Comparison of ENCODE assay signal across 9 cellular contexts in the genomic region with DNA sequence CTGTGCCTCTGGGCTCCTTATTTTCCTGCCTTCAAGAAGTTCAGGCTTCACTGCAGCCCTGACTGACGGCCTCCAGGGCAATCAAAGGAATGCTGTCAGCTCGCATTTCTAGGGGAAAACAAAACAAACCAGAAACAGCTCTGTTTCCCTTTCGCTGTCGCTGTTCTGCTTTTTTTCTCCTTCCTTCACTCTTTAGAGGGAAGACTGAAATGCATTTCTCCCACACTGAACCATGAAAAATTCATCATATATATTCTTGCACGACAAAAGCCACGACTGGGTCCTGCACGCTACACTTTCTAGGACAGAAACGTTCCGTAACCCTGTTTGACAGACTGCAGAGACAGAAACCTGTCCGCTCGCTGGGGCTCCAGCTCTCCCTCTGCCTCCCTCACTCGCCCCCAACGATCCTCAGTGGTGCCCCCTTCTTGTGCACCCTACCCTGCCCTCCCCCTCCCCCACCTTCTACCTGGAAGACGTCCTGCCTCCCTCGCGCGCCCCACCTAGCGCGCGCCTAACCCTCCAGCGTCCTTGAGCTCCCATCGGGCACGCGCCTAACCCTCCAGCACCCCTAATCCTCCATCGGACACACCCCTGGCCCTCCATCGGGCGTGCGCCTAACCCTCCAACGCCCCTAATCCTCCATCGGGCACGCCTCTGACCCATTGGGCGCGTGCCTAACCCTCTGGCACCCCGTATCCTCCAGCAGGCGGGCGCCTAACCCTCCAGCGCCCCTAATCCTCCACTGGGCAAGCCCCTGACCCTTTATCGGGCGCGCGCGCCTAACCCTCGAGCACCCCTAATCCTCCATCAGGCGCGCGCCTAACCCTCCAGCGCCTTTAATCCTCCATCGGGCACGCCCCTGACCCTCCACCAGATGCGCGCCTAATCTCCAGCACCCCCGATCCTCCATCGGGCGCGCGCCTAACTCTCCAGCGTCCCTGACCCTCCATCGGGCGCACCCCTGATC. TPM values are rescaled to one million over a fixed set of nuclear protein-coding genes. Genes with fewer than 3 reads are reported as not detected.
DNase-seq lines count a peak whose midpoint lies in the region; ATAC-seq, FAIRE-seq and TF ChIP-seq lines count a peak whose summit lies in the region.
"Had no signal": no experiment of that assay in that cellular context is flagged by ENCODE, and none has a peak within 500 bp of the region (broad histone marks: within the 10 kb centered on the region; RNA-seq: fewer than 3 reads in every experiment).

No MANE protein-coding gene starts in this region.

- no peaks in the 10 kb centered on the region for H4K20me1 ChIP-seq in PC-9 (ENCODE audit: insufficient read depth)

- peak; percentile 3 for DNase-seq in G401 (ENCODE audit: low spot score)
- DNase-seq in PC-9, result peak; percentile 69 to 90
- DNase-seq in endothelial cell (ENCODE audit: low spot score), result peak; percentile 25
- no peak for DNase-seq in naive B cell
- DNase-seq in GM13976 (ENCODE audit: low spot score), result no peak
- DNase-seq in urothelium cell line (ENCODE audit: low spot score), result no peak
- DNase-seq in stimulated activated CD4-positive, alpha-beta T cell treated with anti-CD3 and anti-CD28 coated beads, Interleukin-12 subunit alpha, Interleukin-12 subunit beta, amount 100 ng/mL, for 4 hours, result no peak

- TF ChIP-seq CTCF in PC-9 (conservative IDR thresholded peaks at IDR 0.05) (no peak), endothelial cell (IDR thresholded peaks at IDR 0.05; ENCODE audit: unreplicated experiment) (no peak), GM13976 (IDR thresholded peaks at IDR 0.05; ENCODE audit: borderline replicate concordance, control extremely low read depth, extremely low read depth, insufficient read depth, missing control alignments) (no peak)

- peaks cover 21% of the 10 kb centered on the region; the same call in 1 of the 2 replicates for H3F3A ChIP-seq in PC-9 (ENCODE audit: insufficient read depth, low read depth)

- H3K27ac Mint-ChIP-seq in endothelial cell (ENCODE audit: unreplicated experiment) (no peak overlapping the region), naive B cell (peak overlapping the region in 1 of 6 donors; percentile 61)

- CTCF ChIA-PET in PC-9 (lab: Charles Lee), result interaction anchor here (0.5 to 0.7 kb wide), 3 partner anchors 88 to 655 kb away, joined by 3 to 4 read pairs (median 3); no protein-coding TSS in a partner anchor

- ATAC-seq in naive B cell (ENCODE audit: low read depth in 2 of 2), result no peak
- no peak for ATAC-seq in HG03280 (IDR thresholded peaks at IDR 0.05; ENCODE audit: unreplicated experiment)

- peak overlapping the region; percentile 80 for H2AFZ ChIP-seq in PC-9

- BruUV-seq in PC-9 (replicated peaks; lab: Mats Ljungman, UMichigan), result no TSS peak

- H3K36me3 ChIP-seq in PC-9 (ENCODE audit: low read depth), result no peaks in the 10 kb centered on the region

- no peaks in the 10 kb centered on the region for H3K27me3 ChIP-seq in PC-9 (ENCODE audit: insufficient read depth, low read depth)

- H3K4me2 ChIP-seq in PC-9, result peak overlapping the region; percentile 78
- H3K4me2 ChIP-seq: KMS-11 had no signal

- POLR2A ChIA-PET in PC-9 (lab: Charles Lee; ENCODE audit: unreplicated experiment), result no interaction called here

- H3K9me3 Mint-ChIP-seq in endothelial cell (ENCODE audit: unreplicated experiment) (no peaks in the 10 kb centered on the region), naive B cell (peaks cover 0 to 4% (median 0%) of the 10 kb centered on the region in 7 donors)

- intact Hi-C loops in PC-9 (cut with micrococcal nuclease; ENCODE audit: unreplicated experiment), result loop anchor here (5.0 to 10.0 kb wide), 2 partner anchors 73 to 201 kb away; no protein-coding TSS in a partner anchor

- no peaks in the 10 kb centered on the region for H3K9me2 ChIP-seq in PC-9 (ENCODE audit: insufficient read depth)

- H3K27me3 Mint-ChIP-seq in endothelial cell (ENCODE audit: unreplicated experiment), result peaks cover 2% of the 10 kb centered on the region
- H3K27me3 Mint-ChIP-seq in naive B cell, result peaks cover 30 to 49% (median 39%) of the 10 kb centered on the region in 3 donors

- in situ Hi-C loops in G401 (cut with HindIII; ENCODE audit: low sequenced_read_pairs) (no loop called here), GM13976 (cut with MboI; ENCODE audit: low sequenced_read_pairs, unreplicated experiment) (no loop called here)

- H3K4me3 ChIP-seq in PC-9, result peak overlapping the region; percentile 53

- peaks cover 5% of the 10 kb centered on the region for H3K9me3 ChIP-seq in PC-9 (ENCODE audit: insufficient read depth, low read depth)

- H3K4me1 Mint-ChIP-seq in endothelial cell (ENCODE audit: unreplicated experiment) (peaks cover 13% of the 10 kb centered on the region), naive B cell (peaks cover 5 to 12% (median 11%) of the 10 kb centered on the region in 3 donors)

- no peak for FAIRE-seq in urothelium cell line (lab: Jason Lieb, UNC)

- H3K36me3 Mint-ChIP-seq in endothelial cell (ENCODE audit: low read depth, unreplicated experiment) (no peaks in the 10 kb centered on the region), naive B cell (no peaks in the 10 kb centered on the region)

- H3K4me3 Mint-ChIP-seq in endothelial cell (ENCODE audit: unreplicated experiment) (peak overlapping the region; percentile 92), naive B cell (peak overlapping the region; percentile 9 to 85 (median 66))

- peak overlapping the region; percentile 64 for H3K27ac ChIP-seq in PC-9
- H3K27ac ChIP-seq: KMS-11 had no signal

- peaks cover 32% of the 10 kb centered on the region for H3K4me1 ChIP-seq in PC-9 (replicated peaks; ENCODE audit: insufficient read depth)

- H3K79me2 ChIP-seq in PC-9 (ENCODE audit: low read depth), result no peaks in the 10 kb centered on the region

RNA-seq across cellular contexts. Expression of gene SVOPL, which starts 37.1 kb away (rescaled TPM):
- total RNA-seq in G401 (2014; rRNA removed; shearing (Covaris generic)), result not detected in 2 replicates
- 0.70 and 1.0 TPM in 2 replicates for total RNA-seq in PC-9 (2021)
- total RNA-seq in endothelial cell (ENCODE audit: unreplicated experiment), result not detected
- not detected for polyA plus RNA-seq in naive B cell (ENCODE audit: low read depth in 6 of 6)

Comparison
In these comparisons a context has a peak if more than half of its experiments do, and no peak if none do; other contexts are left out.
1. DNase-seq: peak in G401 (single experiment), PC-9 (2 of 2) and endothelial cell (single experiment); none in naive B cell (single experiment), GM13976 (single experiment), urothelium cell line (single experiment) and stimulated activated CD4-positive, alpha-beta T cell treated with anti-CD3 and anti-CD28 coated beads, Interleukin-12 subunit alpha, Interleukin-12 subunit beta, amount 100 ng/mL, for 4 hours (single experiment).